ENCODE assay signal across 24 cellular contexts in the genomic region with DNA sequence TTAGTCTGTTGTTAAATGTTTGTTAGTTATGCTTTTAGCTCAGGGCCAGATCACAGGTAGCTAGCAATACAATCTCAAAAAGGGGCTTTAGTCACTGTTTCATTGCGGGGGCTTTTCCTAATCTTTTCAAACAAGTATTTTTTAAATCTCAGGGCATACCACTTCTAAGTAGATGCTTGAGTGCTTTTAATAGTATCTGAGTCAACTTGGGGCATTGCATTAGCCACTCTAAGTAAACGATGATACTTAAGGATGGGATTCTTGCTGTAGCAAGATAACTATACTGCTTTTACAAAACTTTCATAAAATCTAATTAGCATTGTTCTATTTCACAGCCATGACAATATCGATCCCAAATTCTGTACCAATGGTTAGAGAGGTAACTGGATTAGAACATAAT.
"Had no signal": no experiment of that assay in that cellular context is flagged by ENCODE, and none has a peak within 500 bp of the region (broad histone marks: within the 10 kb centered on the region; RNA-seq: fewer than 3 reads in every experiment).

No MANE protein-coding gene starts in this region.

- H3K27me3 ChIP-seq: colonic mucosa, heart right ventricle, neural progenitor cell, pancreas, sigmoid colon, stomach, transverse colon had no signal

- H3K36me3 Mint-ChIP-seq: natural killer cell treated with Interleukin-12 subunit alpha and Interleukin-12 subunit beta and Interleukin-15 and Interleukin-18, amount 100 ng/mL, for 72 hours had no signal

- H3K9me3 Mint-ChIP-seq: endodermal cell; natural killer cell treated with Interleukin-12 subunit alpha and Interleukin-12 subunit beta and Interleukin-15 and Interleukin-18, amount 100 ng/mL, for 72 hours had no signal

- H3K4me3 ChIP-seq: colonic mucosa, heart right ventricle, lung, neural progenitor cell, pancreas, sigmoid colon, stomach, thoracic aorta, transverse colon had no signal

- DNase-seq: colonic mucosa; dermis blood vessel endothelial cell; endodermal cell; erythroblast; foreskin melanocyte; heart right ventricle; left cardiac atrium; left ventricle myocardium superior; mesenchymal stem cell; midbrain; occipital lobe; pancreas; retina; sigmoid colon; small intestine; stimulated activated CD4-positive, alpha-beta T cell treated with anti-CD3 and anti-CD28 coated beads, Interleukin-12 subunit alpha, Interleukin-12 subunit beta, amount 100 ng/mL, for 4 hours; stomach; substantia nigra; transverse colon had no signal

- H3K4me3 Mint-ChIP-seq: endodermal cell; natural killer cell treated with Interleukin-12 subunit alpha and Interleukin-12 subunit beta and Interleukin-15 and Interleukin-18, amount 100 ng/mL, for 72 hours; neural progenitor cell had no signal

- H3K27ac Mint-ChIP-seq: endodermal cell; natural killer cell treated with Interleukin-12 subunit alpha and Interleukin-12 subunit beta and Interleukin-15 and Interleukin-18, amount 100 ng/mL, for 72 hours; neural progenitor cell; progenitor cell of endocrine pancreas had no signal

- H3K27me3 Mint-ChIP-seq: progenitor cell of endocrine pancreas had no signal

- H3K36me3 ChIP-seq: colonic mucosa, heart right ventricle, neural progenitor cell, pancreas, sigmoid colon, stomach, thoracic aorta, transverse colon had no signal

- H3K27ac ChIP-seq: colonic mucosa, heart right ventricle, neural progenitor cell, pancreas, sigmoid colon, thoracic aorta, transverse colon had no signal

- H3K4me1 ChIP-seq: neural progenitor cell had no signal

- H3K9me3 ChIP-seq: colonic mucosa, heart right ventricle, pancreas, sigmoid colon, stomach, thoracic aorta, transverse colon had no signal

- ATAC-seq: heart right ventricle; left cardiac atrium; left ventricle myocardium superior; natural killer cell treated with Interleukin-12 subunit alpha and Interleukin-12 subunit beta and Interleukin-15 and Interleukin-18, amount 100 ng/mL, for 72 hours had no signal
